ENCODE assay signal across 1 cellular context in the genomic region with DNA sequence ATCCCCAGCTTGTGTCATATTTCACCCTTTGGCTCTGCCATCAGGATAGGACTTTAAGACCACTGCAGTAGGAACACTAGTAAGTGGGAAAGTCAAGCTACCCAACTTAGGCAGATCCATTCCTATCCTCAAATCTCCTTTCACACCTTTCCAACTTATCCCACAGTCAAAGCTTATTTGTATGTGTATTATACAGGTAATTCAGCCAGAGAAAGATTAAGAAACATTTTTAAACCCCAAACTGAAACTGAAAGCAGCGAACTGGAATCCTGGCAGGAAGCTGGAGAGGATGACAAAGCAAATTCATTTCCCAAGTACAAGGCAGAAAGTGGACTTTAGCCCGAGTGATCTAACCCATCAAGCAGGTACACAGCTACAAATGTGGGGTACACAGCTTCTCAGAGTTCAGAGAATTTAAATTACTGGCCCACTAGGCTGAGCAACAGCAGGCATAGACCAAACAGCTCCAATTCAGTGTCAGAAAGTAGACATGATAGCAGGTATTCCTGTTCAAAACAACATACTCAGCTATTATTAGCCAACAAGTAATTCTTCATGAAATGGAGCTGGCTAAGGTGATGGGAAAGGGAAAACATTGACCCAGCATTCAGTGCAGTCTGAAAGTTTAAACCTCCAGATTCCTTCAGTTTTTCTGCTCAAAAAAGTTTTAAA.
A peak's percentile ranks its signal among the peaks of the same experiment; 100 is the strongest.
TF ChIP-seq lines count a peak whose summit lies in the region.

No MANE protein-coding gene starts in this region.

TF ChIP-seq in K562, 482 proteins besides CTCF, POLR2A, EP300 and RAD21 (continued from another document and continues in another):
- TF ChIP-seq, protein P1, sequence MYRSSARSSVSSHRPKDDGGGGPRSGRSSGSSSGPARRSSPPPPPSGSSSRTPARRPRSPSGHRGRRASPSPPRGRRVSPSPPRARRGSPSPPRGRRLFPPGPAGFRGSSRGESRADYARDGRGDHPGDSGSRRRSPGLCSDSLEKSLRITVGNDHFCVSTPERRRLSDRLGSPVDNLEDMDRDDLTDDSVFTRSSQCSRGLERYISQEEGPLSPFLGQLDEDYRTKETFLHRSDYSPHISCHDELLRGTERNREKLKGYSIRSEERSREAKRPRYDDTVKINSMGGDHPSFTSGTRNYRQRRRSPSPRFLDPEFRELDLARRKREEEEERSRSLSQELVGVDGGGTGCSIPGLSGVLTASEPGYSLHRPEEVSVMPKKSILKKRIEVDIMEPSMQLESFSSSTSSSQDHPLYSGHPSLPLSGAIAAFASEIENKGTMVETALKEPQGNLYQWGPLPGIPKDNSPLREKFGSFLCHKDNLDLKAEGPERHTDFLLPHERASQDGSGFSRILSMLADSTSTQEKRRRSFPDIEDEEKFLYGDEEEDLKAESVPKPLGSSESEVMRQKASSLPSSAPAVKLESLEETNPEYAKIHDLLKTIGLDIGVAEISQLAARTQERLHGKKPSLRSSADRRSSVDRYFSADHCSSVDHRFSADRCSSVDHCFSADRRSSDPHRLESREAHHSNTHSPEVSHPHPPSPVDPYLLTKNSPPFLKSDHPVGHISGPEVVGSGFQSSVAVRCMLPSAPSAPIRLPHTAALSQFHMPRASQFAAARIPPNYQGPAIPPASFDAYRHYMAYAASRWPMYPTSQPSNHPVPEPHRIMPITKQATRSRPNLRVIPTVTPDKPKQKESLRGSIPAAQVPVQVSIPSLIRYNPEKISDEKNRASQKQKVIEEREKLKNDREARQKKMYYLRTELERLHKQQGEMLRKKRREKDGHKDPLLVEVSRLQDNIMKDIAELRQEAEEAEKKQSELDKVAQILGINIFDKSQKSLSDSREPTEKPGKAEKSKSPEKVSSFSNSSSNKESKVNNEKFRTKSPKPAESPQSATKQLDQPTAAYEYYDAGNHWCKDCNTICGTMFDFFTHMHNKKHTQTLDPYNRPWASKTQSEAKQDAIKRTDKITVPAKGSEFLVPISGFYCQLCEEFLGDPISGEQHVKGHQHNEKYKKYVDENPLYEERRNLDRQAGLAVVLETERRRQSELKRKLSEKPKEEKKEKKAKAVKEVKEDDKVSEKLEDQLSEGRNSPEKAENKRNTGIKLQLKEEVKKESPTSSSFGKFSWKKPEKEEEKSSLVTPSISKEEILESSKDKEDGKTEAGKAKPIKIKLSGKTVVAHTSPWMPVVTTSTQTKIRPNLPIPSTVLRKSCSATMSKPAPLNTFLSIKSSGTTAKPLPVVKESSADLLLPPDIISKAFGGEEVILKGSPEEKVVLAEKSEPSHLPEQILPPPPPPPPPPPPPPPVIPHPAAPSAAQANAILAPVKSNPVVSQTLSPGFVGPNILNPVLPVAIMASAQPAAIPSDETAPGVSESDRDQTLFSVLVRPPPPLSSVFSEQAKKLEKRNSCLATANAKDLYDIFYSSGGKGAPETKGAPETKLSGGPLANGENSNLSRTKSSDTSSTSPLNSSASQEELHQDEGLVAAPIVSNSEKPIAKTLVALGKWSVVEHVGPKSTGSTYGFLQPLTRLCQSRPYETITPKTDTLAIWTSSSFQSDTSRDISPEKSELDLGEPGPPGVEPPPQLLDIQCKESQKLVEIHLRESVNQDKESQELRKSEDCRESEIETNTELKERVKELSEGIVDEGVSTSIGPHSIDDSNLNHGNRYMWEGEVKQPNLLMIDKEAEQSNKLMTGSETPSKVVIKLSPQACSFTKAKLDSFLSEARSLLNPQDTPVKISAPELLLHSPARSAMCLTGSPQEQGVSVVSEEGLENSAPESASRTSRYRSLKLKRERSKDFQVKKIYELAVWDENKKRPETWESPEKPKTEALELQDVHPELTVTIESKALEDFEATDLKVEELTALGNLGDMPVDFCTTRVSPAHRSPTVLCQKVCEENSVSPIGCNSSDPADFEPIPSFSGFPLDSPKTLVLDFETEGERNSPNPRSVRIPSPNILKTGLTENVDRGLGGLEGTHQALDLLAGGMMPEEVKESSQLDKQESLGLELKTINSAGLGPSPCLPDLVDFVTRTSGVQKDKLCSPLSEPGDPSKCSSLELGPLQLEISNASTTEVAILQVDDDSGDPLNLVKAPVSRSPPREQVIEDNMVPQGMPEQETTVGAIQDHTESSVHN (IDR thresholded peaks at IDR 0.05; ENCODE audit: borderline replicate concordance in 1 of 2, low read depth in 1 of 2), result peak in 1 of 2 experiments; percentile 89; a peak in 2 of 4 replicates
- TF ChIP-seq BRD4 (IDR thresholded peaks at IDR 0.05), result 0 out of 2 replicates have a peak, but pooled peaks have one; percentile 26
- no peak for TF ChIP-seq SMARCB1 (IDR thresholded peaks at IDR 0.05; ENCODE audit: insufficient read length, low read depth)
- TF ChIP-seq SMAD2 (IDR thresholded peaks at IDR 0.05; ENCODE audit: low read depth, low read length), result no peak
- TF ChIP-seq TBP (optimal IDR thresholded peaks at IDR 0.05; ENCODE audit: low read depth, low read length), result peak; percentile 16
- TF ChIP-seq HMG20A (CRISPR knock-in tag; conservative IDR thresholded peaks at IDR 0.05), result no peak
- peak; percentile 76 for TF ChIP-seq BACH1 (tag; IDR thresholded peaks at IDR 0.05)
- TF ChIP-seq, protein P2, sequence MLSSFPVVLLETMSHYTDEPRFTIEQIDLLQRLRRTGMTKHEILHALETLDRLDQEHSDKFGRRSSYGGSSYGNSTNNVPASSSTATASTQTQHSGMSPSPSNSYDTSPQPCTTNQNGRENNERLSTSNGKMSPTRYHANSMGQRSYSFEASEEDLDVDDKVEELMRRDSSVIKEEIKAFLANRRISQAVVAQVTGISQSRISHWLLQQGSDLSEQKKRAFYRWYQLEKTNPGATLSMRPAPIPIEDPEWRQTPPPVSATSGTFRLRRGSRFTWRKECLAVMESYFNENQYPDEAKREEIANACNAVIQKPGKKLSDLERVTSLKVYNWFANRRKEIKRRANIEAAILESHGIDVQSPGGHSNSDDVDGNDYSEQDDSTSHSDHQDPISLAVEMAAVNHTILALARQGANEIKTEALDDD (IDR thresholded peaks at IDR 0.05), result 0 out of 2 replicates have a peak, but pooled peaks have one; percentile 5
- TF ChIP-seq ZNF197 (CRISPR knock-in tag; IDR thresholded peaks at IDR 0.05; ENCODE audit: low read depth), result 0 out of 2 replicates have a peak, but pooled peaks have one; percentile 31
- TF ChIP-seq ARNT (IDR thresholded peaks at IDR 0.05), result 0 out of 4 replicates have a peak, but pooled peaks of 1 of the 2 experiments have one; percentile 25
- peak in 1 of 2 experiments; percentile 13; a peak in 2 of 4 replicates for TF ChIP-seq RCOR1 (IDR thresholded peaks at IDR 0.05; ENCODE audit: borderline replicate concordance in 1 of 2, low read depth in 2 of 2, low read length in 2 of 2)
- peak; percentile 21; the same call in 1 of the 2 replicates for TF ChIP-seq PHF8 (IDR thresholded peaks at IDR 0.05; ENCODE audit: borderline replicate concordance, low read length)
- TF ChIP-seq FOXJ2 (tag; IDR thresholded peaks at IDR 0.05), result 0 out of 2 replicates have a peak, but pooled peaks have one; percentile 45
- no peak for TF ChIP-seq SP2 (IDR thresholded peaks at IDR 0.05; ENCODE audit: extremely low read depth, low read depth, low read length, poor library complexity, severe bottlenecking)
- TF ChIP-seq, protein P3, sequence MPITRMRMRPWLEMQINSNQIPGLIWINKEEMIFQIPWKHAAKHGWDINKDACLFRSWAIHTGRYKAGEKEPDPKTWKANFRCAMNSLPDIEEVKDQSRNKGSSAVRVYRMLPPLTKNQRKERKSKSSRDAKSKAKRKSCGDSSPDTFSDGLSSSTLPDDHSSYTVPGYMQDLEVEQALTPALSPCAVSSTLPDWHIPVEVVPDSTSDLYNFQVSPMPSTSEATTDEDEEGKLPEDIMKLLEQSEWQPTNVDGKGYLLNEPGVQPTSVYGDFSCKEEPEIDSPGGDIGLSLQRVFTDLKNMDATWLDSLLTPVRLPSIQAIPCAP (CRISPR knock-in tag; IDR thresholded peaks at IDR 0.05; ENCODE audit: borderline replicate concordance), result peak; percentile 86
- no peak for TF ChIP-seq RBM14 (IDR thresholded peaks at IDR 0.05; ENCODE audit: borderline replicate concordance, insufficient read depth, low read depth, low read length)
- peak; percentile 97 for TF ChIP-seq C11orf30 (IDR thresholded peaks at IDR 0.05; ENCODE audit: low read depth)
- peak; percentile 33; the same call in 1 of the 2 replicates for TF ChIP-seq NFIC (IDR thresholded peaks at IDR 0.05)
- TF ChIP-seq EP400 (IDR thresholded peaks at IDR 0.05), result peak; percentile 33; the same call in 1 of the 2 replicates
- TF ChIP-seq ZNF133 (CRISPR knock-in tag; IDR thresholded peaks at IDR 0.05), result no peak
- no peak for TF ChIP-seq RUNX1 (IDR thresholded peaks at IDR 0.05; ENCODE audit: low read depth)
- TF ChIP-seq ILF3 (IDR thresholded peaks at IDR 0.05; ENCODE audit: borderline replicate concordance), result no peak
- TF ChIP-seq GATAD2B (IDR thresholded peaks at IDR 0.05; ENCODE audit: borderline replicate concordance), result peak; percentile 57; the same call in 1 of the 2 replicates
- TF ChIP-seq FOXM1 (IDR thresholded peaks at IDR 0.05; ENCODE audit: low read depth), result peak; percentile 92
- TF ChIP-seq FOXM1 (CRISPR knock-in tag; IDR thresholded peaks at IDR 0.05; ENCODE audit: low read depth), result no peak
- no peak for TF ChIP-seq NELFE (IDR thresholded peaks at IDR 0.05; ENCODE audit: insufficient read depth, insufficient read length)
- no peak for TF ChIP-seq FOXJ3 (CRISPR knock-in tag; IDR thresholded peaks at IDR 0.05)
- TF ChIP-seq MAFG (tag; conservative IDR thresholded peaks at IDR 0.05), result peak; percentile 99
- TF ChIP-seq SREBF2 (CRISPR knock-in tag; IDR thresholded peaks at IDR 0.05), result peak; percentile 27; the same call in 1 of the 2 replicates
- TF ChIP-seq KAT7 (CRISPR knock-in tag; IDR thresholded peaks at IDR 0.05; ENCODE audit: borderline replicate concordance), result no peak
- peak; percentile 20 for TF ChIP-seq DACH1 (IDR thresholded peaks at IDR 0.05; ENCODE audit: partially characterized antibody)
- TF ChIP-seq CEBPG (CRISPR knock-in tag; IDR thresholded peaks at IDR 0.05), result no peak
- peak in 1 of 2 experiments; percentile 8; a peak in 1 of 4 replicates for TF ChIP-seq CEBPG (tag; conservative IDR thresholded peaks at IDR 0.05 in 1 of 2, IDR thresholded peaks at IDR 0.05 in 1 of 2)
- TF ChIP-seq, protein P4, sequence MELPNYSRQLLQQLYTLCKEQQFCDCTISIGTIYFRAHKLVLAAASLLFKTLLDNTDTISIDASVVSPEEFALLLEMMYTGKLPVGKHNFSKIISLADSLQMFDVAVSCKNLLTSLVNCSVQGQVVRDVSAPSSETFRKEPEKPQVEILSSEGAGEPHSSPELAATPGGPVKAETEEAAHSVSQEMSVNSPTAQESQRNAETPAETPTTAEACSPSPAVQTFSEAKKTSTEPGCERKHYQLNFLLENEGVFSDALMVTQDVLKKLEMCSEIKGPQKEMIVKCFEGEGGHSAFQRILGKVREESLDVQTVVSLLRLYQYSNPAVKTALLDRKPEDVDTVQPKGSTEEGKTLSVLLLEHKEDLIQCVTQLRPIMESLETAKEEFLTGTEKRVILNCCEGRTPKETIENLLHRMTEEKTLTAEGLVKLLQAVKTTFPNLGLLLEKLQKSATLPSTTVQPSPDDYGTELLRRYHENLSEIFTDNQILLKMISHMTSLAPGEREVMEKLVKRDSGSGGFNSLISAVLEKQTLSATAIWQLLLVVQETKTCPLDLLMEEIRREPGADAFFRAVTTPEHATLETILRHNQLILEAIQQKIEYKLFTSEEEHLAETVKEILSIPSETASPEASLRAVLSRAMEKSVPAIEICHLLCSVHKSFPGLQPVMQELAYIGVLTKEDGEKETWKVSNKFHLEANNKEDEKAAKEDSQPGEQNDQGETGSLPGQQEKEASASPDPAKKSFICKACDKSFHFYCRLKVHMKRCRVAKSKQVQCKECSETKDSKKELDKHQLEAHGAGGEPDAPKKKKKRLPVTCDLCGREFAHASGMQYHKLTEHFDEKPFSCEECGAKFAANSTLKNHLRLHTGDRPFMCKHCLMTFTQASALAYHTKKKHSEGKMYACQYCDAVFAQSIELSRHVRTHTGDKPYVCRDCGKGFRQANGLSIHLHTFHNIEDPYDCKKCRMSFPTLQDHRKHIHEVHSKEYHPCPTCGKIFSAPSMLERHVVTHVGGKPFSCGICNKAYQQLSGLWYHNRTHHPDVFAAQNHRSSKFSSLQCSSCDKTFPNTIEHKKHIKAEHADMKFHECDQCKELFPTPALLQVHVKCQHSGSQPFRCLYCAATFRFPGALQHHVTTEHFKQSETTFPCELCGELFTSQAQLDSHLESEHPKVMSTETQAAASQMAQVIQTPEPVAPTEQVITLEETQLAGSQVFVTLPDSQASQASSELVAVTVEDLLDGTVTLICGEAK (IDR thresholded peaks at IDR 0.05), result no peak
- TF ChIP-seq, protein P4 (CRISPR knock-in tag; IDR thresholded peaks at IDR 0.05), result no peak
- peak; percentile 83 for TF ChIP-seq ZNF584 (CRISPR knock-in tag; IDR thresholded peaks at IDR 0.05; ENCODE audit: low read depth)
- no peak for TF ChIP-seq POLR3G (IDR thresholded peaks at IDR 0.05; ENCODE audit: extremely low read depth, insufficient read length, insufficient replicate concordance)
- TF ChIP-seq LEF1 (IDR thresholded peaks at IDR 0.05), result no peak
- peak; percentile 36; the same call in 1 of the 2 replicates for TF ChIP-seq HDAC2 (IDR thresholded peaks at IDR 0.05)
- no peak for TF ChIP-seq KDM5B (IDR thresholded peaks at IDR 0.05; ENCODE audit: insufficient replicate concordance, low read depth, low read length)
- no peak for TF ChIP-seq ZZZ3 (IDR thresholded peaks at IDR 0.05)
- TF ChIP-seq JUN (IDR thresholded peaks at IDR 0.05; ENCODE audit: borderline replicate concordance, low read depth, low read length), result no peak
- no peak for TF ChIP-seq JUN (CRISPR knock-in tag; IDR thresholded peaks at IDR 0.05; ENCODE audit: borderline replicate concordance)
- TF ChIP-seq TAF7 (tag; IDR thresholded peaks at IDR 0.05), result peak; percentile 47; the same call in 1 of the 2 replicates
- TF ChIP-seq SP1 (CRISPR knock-in tag; IDR thresholded peaks at IDR 0.05), result 0 out of 2 replicates have a peak, but pooled peaks have one; percentile 27
- no peak for TF ChIP-seq ARHGAP35 (IDR thresholded peaks at IDR 0.05; ENCODE audit: partially characterized antibody)
